ENCODE assay signal across 8 cellular contexts in the genomic region with DNA sequence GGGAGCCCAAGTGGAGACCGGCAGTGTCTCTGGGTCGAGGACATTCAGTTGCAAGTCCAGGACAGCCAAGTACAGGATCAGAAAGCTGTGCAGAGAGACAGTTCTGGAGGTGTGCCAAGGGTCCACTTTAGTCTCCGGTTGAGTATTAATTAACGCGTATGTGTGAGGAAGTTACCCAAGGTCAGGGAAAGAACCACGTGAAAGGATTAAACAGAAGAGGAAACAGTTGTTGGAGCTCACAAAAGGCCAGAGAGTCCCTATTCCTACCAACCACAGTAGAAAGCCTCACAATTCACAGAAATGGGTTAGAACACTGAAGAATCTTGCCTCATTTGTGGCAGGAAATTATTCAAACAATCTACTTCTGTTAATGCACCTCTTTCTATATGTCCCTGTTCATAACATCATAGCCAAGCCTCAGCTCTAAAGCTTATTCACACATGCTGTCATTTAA.
DNase-seq lines count a peak whose midpoint lies in the region; ATAC-seq and TF ChIP-seq lines count a peak whose summit lies in the region.

No MANE protein-coding gene starts in this region.

- TF ChIP-seq CTCF in nephron (IDR thresholded peaks at IDR 0.05; ENCODE audit: unreplicated experiment in 3 of 3) = no peak

- peaks cover 13% of the 10 kb centered on the region for H3K4me1 Mint-ChIP-seq in T-helper 2 cell treated with Interferon-gamma antibody and Interleukin-4, amounts not matched to agents 5 μg/mL and 100 μg/mL, for 36 hours (ENCODE audit: low read depth)
- H3K4me1 Mint-ChIP-seq in activated naive CD8-positive, alpha-beta T cell treated with anti-CD3 and anti-CD28 coated beads, Interleukin-2, amount 50 U/mL, for 24 hours = peaks cover 15% of the 10 kb centered on the region
- H3K4me1 Mint-ChIP-seq in nephron = peaks cover 7% of the 10 kb centered on the region

- H3K4me3 Mint-ChIP-seq in T-helper 2 cell treated with Interferon-gamma antibody and Interleukin-4, amounts not matched to agents 5 μg/mL and 100 μg/mL, for 36 hours = peak overlapping the region; percentile 2
- H3K4me3 Mint-ChIP-seq in activated naive CD8-positive, alpha-beta T cell treated with anti-CD3 and anti-CD28 coated beads, Interleukin-2, amount 50 U/mL, for 24 hours = no peak overlapping the region
- no peak overlapping the region for H3K4me3 Mint-ChIP-seq in nephron

- H3K27me3 Mint-ChIP-seq in T-helper 2 cell treated with Interferon-gamma antibody and Interleukin-4, amounts not matched to agents 5 μg/mL and 100 μg/mL, for 36 hours (ENCODE audit: low read depth) = peaks cover 4% of the 10 kb centered on the region
- peaks cover 2% of the 10 kb centered on the region for H3K27me3 Mint-ChIP-seq in activated naive CD8-positive, alpha-beta T cell treated with anti-CD3 and anti-CD28 coated beads, Interleukin-2, amount 50 U/mL, for 24 hours
- H3K27me3 Mint-ChIP-seq in nephron (ENCODE audit: low read depth) = no peaks in the 10 kb centered on the region

- DNase-seq in T-helper 2 cell treated with Interferon-gamma antibody and Interleukin-4, amounts not matched to agents 5 μg/mL and 100 μg/mL, for 36 hours (ENCODE audit: low spot score) = no peak
- DNase-seq in T-helper 2 cell = no peak
- peak; percentile 65 for DNase-seq in NCI-H2029 (lab: John Stamatoyannopoulos, UW)
- DNase-seq in activated naive CD8-positive, alpha-beta T cell treated with anti-CD3 and anti-CD28 coated beads, Interleukin-2, amount 50 U/mL, for 24 hours = no peak
- DNase-seq in GDM1 (lab: John Stamatoyannopoulos, UW) = no peak

- no peaks in the 10 kb centered on the region for H3K36me3 Mint-ChIP-seq in T-helper 2 cell treated with Interferon-gamma antibody and Interleukin-4, amounts not matched to agents 5 μg/mL and 100 μg/mL, for 36 hours (ENCODE audit: low read depth)
- H3K36me3 Mint-ChIP-seq in activated naive CD8-positive, alpha-beta T cell treated with anti-CD3 and anti-CD28 coated beads, Interleukin-2, amount 50 U/mL, for 24 hours (ENCODE audit: low read depth) = no peaks in the 10 kb centered on the region
- no peaks in the 10 kb centered on the region for H3K36me3 Mint-ChIP-seq in nephron (ENCODE audit: low read depth)

- peak; percentile 68 for ATAC-seq in activated naive CD8-positive, alpha-beta T cell treated with anti-CD3 and anti-CD28 coated beads, Interleukin-2, amount 50 U/mL, for 24 hours
- no peak for ATAC-seq in GM18870 (IDR thresholded peaks at IDR 0.05; ENCODE audit: unreplicated experiment)
- no peak for ATAC-seq in HG02852 (IDR thresholded peaks at IDR 0.05; ENCODE audit: unreplicated experiment)

- H3K9me3 Mint-ChIP-seq in T-helper 2 cell treated with Interferon-gamma antibody and Interleukin-4, amounts not matched to agents 5 μg/mL and 100 μg/mL, for 36 hours = no peaks in the 10 kb centered on the region
- no peaks in the 10 kb centered on the region for H3K9me3 Mint-ChIP-seq in activated naive CD8-positive, alpha-beta T cell treated with anti-CD3 and anti-CD28 coated beads, Interleukin-2, amount 50 U/mL, for 24 hours
- no peaks in the 10 kb centered on the region for H3K9me3 Mint-ChIP-seq in nephron

- H3K27ac Mint-ChIP-seq in T-helper 2 cell treated with Interferon-gamma antibody and Interleukin-4, amounts not matched to agents 5 μg/mL and 100 μg/mL, for 36 hours = peak overlapping the region; percentile 27
- H3K27ac Mint-ChIP-seq in activated naive CD8-positive, alpha-beta T cell treated with anti-CD3 and anti-CD28 coated beads, Interleukin-2, amount 50 U/mL, for 24 hours = no peak overlapping the region
- peak overlapping the region in 2 of 3 experiments; percentile 41 to 43 for H3K27ac Mint-ChIP-seq in nephron
